Comparison of ENCODE assay signal across 7 cellular contexts in genomic region chr11:62571493-62571892, GRCh38. TPM values are rescaled to one million over a fixed set of nuclear protein-coding genes. Genes with fewer than 3 reads are reported as not detected.
DNase-seq lines count a peak whose midpoint lies in the region; ATAC-seq, FAIRE-seq and TF ChIP-seq lines count a peak whose summit lies in the region.
"Not testable (repeated sequence)": the region's sequence is repeated elsewhere in the genome, so short reads cannot be mapped to it uniquely, and the experiment has no call there.

No MANE protein-coding gene starts in this region.

- TF ChIP-seq CTCF in DOHH2 (IDR thresholded peaks at IDR 0.05; ENCODE audit: low read depth, low read length, poor library complexity, severe bottlenecking); Loucy (conservative IDR thresholded peaks at IDR 0.05; ENCODE audit: low read length); HepG2 (CRISPR knock-in tag; IDR thresholded peaks at IDR 0.05): not testable (repeated sequence)

- not testable (repeated sequence) for H2BK12ac ChIP-seq in trophoblast cell (ENCODE audit: low read length)

- not testable (repeated sequence) for H3K23ac ChIP-seq in trophoblast cell (ENCODE audit: low read length)

- not testable (repeated sequence) for H4K8ac ChIP-seq in trophoblast cell (ENCODE audit: low read depth, low read length)

- not testable (repeated sequence) for TF ChIP-seq RAD21 in HepG2 (CRISPR knock-in tag; IDR thresholded peaks at IDR 0.05)

- H3K9me3 Mint-ChIP-seq in T-helper 1 cell treated with Interleukin-12 subunit alpha and Interleukin-12 subunit beta and Interleukin-4 antibody, amounts not matched to agents 30 μg/mL and 1 μg/mL, for 36 hours; activated T-helper 17 cell treated with anti-CD3 and anti-CD28 coated beads, Interleukin-2, amount 50 U/mL, for 72 hours; dendritic cell treated with granulocyte-macrophage colony-stimulating factor and Interleukin-4, amounts not matched to agents 40 ng/mL and 50 ng/mL, for 4 days: not testable (repeated sequence)

- not testable (repeated sequence) for H2BK120ac ChIP-seq in trophoblast cell (ENCODE audit: insufficient read depth, low read length, poor library complexity)

- H4K91ac ChIP-seq in trophoblast cell (ENCODE audit: low read depth, low read length): not testable (repeated sequence)

- H3K27me3 Mint-ChIP-seq in T-helper 1 cell treated with Interleukin-12 subunit alpha and Interleukin-12 subunit beta and Interleukin-4 antibody, amounts not matched to agents 30 μg/mL and 1 μg/mL, for 36 hours (ENCODE audit: low read depth); activated T-helper 17 cell treated with anti-CD3 and anti-CD28 coated beads, Interleukin-2, amount 50 U/mL, for 72 hours; dendritic cell treated with granulocyte-macrophage colony-stimulating factor and Interleukin-4, amounts not matched to agents 40 ng/mL and 50 ng/mL, for 4 days: not testable (repeated sequence)

- not testable (repeated sequence) for DNase-seq in HepG2 (ENCODE audit: low spot score); trophoblast cell

- not testable (repeated sequence) for H3K9me2 ChIP-seq in DOHH2 (replicated peaks; ENCODE audit: control insufficient read depth, low read length); Loucy (replicated peaks; ENCODE audit: low read depth, low read length)

- not testable (repeated sequence) for H4K12ac ChIP-seq in trophoblast cell (ENCODE audit: low read depth, low read length)

- H3K27me3 ChIP-seq in DOHH2 (ENCODE audit: control insufficient read depth, low read length); Loucy (ENCODE audit: insufficient read depth, low read length, poor library complexity, severe bottlenecking); HepG2 (ENCODE audit: control insufficient read depth in 1 of 2, insufficient read depth in 2 of 2, low read length in 2 of 2); trophoblast cell (ENCODE audit: insufficient read depth, low read length): not testable (repeated sequence)

- peak overlapping the region; percentile 92 for H3K9ac ChIP-seq in Loucy (ENCODE audit: low read depth, low read length, poor library complexity, severe bottlenecking)
- 0 out of 2 replicates have a peak overlapping the region, but pooled peaks have one; percentile 92 for H3K9ac ChIP-seq in HepG2 (ENCODE audit: insufficient read depth, low read depth, low read length)
- H3K9ac ChIP-seq in trophoblast cell (ENCODE audit: low read length): not testable (repeated sequence)

- H3K4me1 Mint-ChIP-seq in T-helper 1 cell treated with Interleukin-12 subunit alpha and Interleukin-12 subunit beta and Interleukin-4 antibody, amounts not matched to agents 30 μg/mL and 1 μg/mL, for 36 hours (ENCODE audit: low read depth): peaks cover 51% of the 10 kb centered on the region
- peaks cover 41% of the 10 kb centered on the region for H3K4me1 Mint-ChIP-seq in activated T-helper 17 cell treated with anti-CD3 and anti-CD28 coated beads, Interleukin-2, amount 50 U/mL, for 72 hours
- H3K4me1 Mint-ChIP-seq in dendritic cell treated with granulocyte-macrophage colony-stimulating factor and Interleukin-4, amounts not matched to agents 40 ng/mL and 50 ng/mL, for 4 days (ENCODE audit: low read depth): peaks cover 56% of the 10 kb centered on the region

- H3K36me3 Mint-ChIP-seq in T-helper 1 cell treated with Interleukin-12 subunit alpha and Interleukin-12 subunit beta and Interleukin-4 antibody, amounts not matched to agents 30 μg/mL and 1 μg/mL, for 36 hours (ENCODE audit: low read depth): peaks cover 53% of the 10 kb centered on the region
- H3K36me3 Mint-ChIP-seq in activated T-helper 17 cell treated with anti-CD3 and anti-CD28 coated beads, Interleukin-2, amount 50 U/mL, for 72 hours (ENCODE audit: low read depth): peaks cover 99% of the 10 kb centered on the region
- peaks cover 86% of the 10 kb centered on the region for H3K36me3 Mint-ChIP-seq in dendritic cell treated with granulocyte-macrophage colony-stimulating factor and Interleukin-4, amounts not matched to agents 40 ng/mL and 50 ng/mL, for 4 days (ENCODE audit: low read depth)

- peak overlapping the region; percentile 27 for H3K27ac Mint-ChIP-seq in T-helper 1 cell treated with Interleukin-12 subunit alpha and Interleukin-12 subunit beta and Interleukin-4 antibody, amounts not matched to agents 30 μg/mL and 1 μg/mL, for 36 hours
- H3K27ac Mint-ChIP-seq in activated T-helper 17 cell treated with anti-CD3 and anti-CD28 coated beads, Interleukin-2, amount 50 U/mL, for 72 hours: peak overlapping the region; percentile 98
- peak overlapping the region; percentile 7 for H3K27ac Mint-ChIP-seq in dendritic cell treated with granulocyte-macrophage colony-stimulating factor and Interleukin-4, amounts not matched to agents 40 ng/mL and 50 ng/mL, for 4 days

- not testable (repeated sequence) for H3K9me3 ChIP-seq in DOHH2 (ENCODE audit: control insufficient read depth, insufficient read depth, low read length); Loucy (ENCODE audit: insufficient read depth, low read depth, low read length); HepG2 (ENCODE audit: low read length); trophoblast cell (ENCODE audit: insufficient read depth, low read depth, low read length)

- peak overlapping the region; percentile 68 for H3K4ac ChIP-seq in trophoblast cell (ENCODE audit: low read depth, low read length)

- peaks cover 48% of the 10 kb centered on the region for H3K4me1 ChIP-seq in DOHH2 (ENCODE audit: control insufficient read depth, low read length)
- peaks cover 57% of the 10 kb centered on the region for H3K4me1 ChIP-seq in Loucy (ENCODE audit: insufficient read depth, low read length, poor library complexity, severe bottlenecking)
- H3K4me1 ChIP-seq in HepG2 (ENCODE audit: insufficient read depth, low read length): peaks cover 78% of the 10 kb centered on the region
- peaks cover 11 to 13% of the 10 kb centered on the region in 2 experiments for H3K4me1 ChIP-seq in trophoblast cell (ENCODE audit: control insufficient read depth in 1 of 2, insufficient read depth in 2 of 2, low read length in 2 of 2)

- peak overlapping the region; percentile 100 for H3K4me3 Mint-ChIP-seq in T-helper 1 cell treated with Interleukin-12 subunit alpha and Interleukin-12 subunit beta and Interleukin-4 antibody, amounts not matched to agents 30 μg/mL and 1 μg/mL, for 36 hours
- peak overlapping the region; percentile 98 for H3K4me3 Mint-ChIP-seq in activated T-helper 17 cell treated with anti-CD3 and anti-CD28 coated beads, Interleukin-2, amount 50 U/mL, for 72 hours
- not testable (repeated sequence) for H3K4me3 Mint-ChIP-seq in dendritic cell treated with granulocyte-macrophage colony-stimulating factor and Interleukin-4, amounts not matched to agents 40 ng/mL and 50 ng/mL, for 4 days

- H3K79me2 ChIP-seq in DOHH2 (ENCODE audit: control insufficient read depth, low read length) (peaks cover 87% of the 10 kb centered on the region), Loucy (ENCODE audit: insufficient read depth, low read length) (peaks cover 82% of the 10 kb centered on the region), HepG2 (ENCODE audit: insufficient read depth, low read length) (peaks cover 70% of the 10 kb centered on the region), trophoblast cell (ENCODE audit: control insufficient read depth, insufficient read depth, low read length, poor library complexity) (peaks cover 15% of the 10 kb centered on the region)

- TF ChIP-seq EP300 in HepG2 (IDR thresholded peaks at IDR 0.05; ENCODE audit: low read depth in 2 of 2, low read length in 2 of 2); HepG2 (CRISPR knock-in tag; IDR thresholded peaks at IDR 0.05; ENCODE audit: borderline replicate concordance): not testable (repeated sequence)

- not testable (repeated sequence) for BruUV-seq in HepG2 (replicated peaks; lab: Mats Ljungman, UMichigan)

- 89% methylated on average over 5 of the region's 5 CpGs for WGBS in HepG2 (ENCODE audit: low lambda C conversion rate)
- 100% methylated on average over 1 of the region's 5 CpGs for WGBS in trophoblast cell (ENCODE audit: extremely low coverage, insufficient coverage, insufficient read length)

- POLR2A ChIA-PET in HepG2 (lab: Yijun Ruan, JAX): interaction anchor here (0.5 to 2.2 kb wide), 2 partner anchors 13 to 20 kb away, joined by 3 to 8 read pairs; partner anchors contain the start of gene TUT1

- not testable (repeated sequence) for H2BK5ac ChIP-seq in trophoblast cell (ENCODE audit: low read depth, low read length, poor library complexity)

- CTCF ChIA-PET in HepG2 (lab: Yijun Ruan, JAX; ENCODE audit: low intra/inter-chr PET ratio, low total read pairs): not testable (repeated sequence)

- ATAC-seq in activated T-helper 17 cell treated with anti-CD3 and anti-CD28 coated beads, Interleukin-2, amount 50 U/mL, for 72 hours (replicated peaks); HepG2: not testable (repeated sequence)

- H3K4me2 ChIP-seq in DOHH2 (ENCODE audit: low read length): peak overlapping the region; percentile 74
- H3K4me2 ChIP-seq in Loucy (ENCODE audit: low read depth, low read length, poor library complexity, severe bottlenecking): peak overlapping the region; percentile 88
- H3K4me2 ChIP-seq in HepG2 (ENCODE audit: low read depth, low read length): peak overlapping the region; percentile 85; the same call in 1 of the 2 replicates
- not testable (repeated sequence) for H3K4me2 ChIP-seq in trophoblast cell (ENCODE audit: low read length)

- H3K27ac ChIP-seq in DOHH2 (ENCODE audit: low read depth, low read length); HepG2 (ENCODE audit: extremely low read length, insufficient read depth, low read length); trophoblast cell (ENCODE audit: low read depth, low read length): not testable (repeated sequence)

- H2AFZ ChIP-seq in Loucy (ENCODE audit: low read length); HepG2 (ENCODE audit: low read length); trophoblast cell (ENCODE audit: insufficient read depth, low read length, poor library complexity): not testable (repeated sequence)

- not testable (repeated sequence) for H4K20me1 ChIP-seq in DOHH2 (ENCODE audit: control insufficient read depth, insufficient read depth, low read depth, low read length); HepG2 (ENCODE audit: insufficient read depth, low read length)
- peaks cover 64% of the 10 kb centered on the region for H4K20me1 ChIP-seq in Loucy (ENCODE audit: insufficient read depth, low read length, poor library complexity, severe bottlenecking)

- intact Hi-C loops in dendritic cell treated with granulocyte-macrophage colony-stimulating factor and Interleukin-4, amounts not matched to agents 40 ng/mL and 50 ng/mL, for 4 days (cut with micrococcal nuclease); HepG2 (cut with micrococcal nuclease; ENCODE audit: unreplicated experiment): not testable (repeated sequence)

- not testable (repeated sequence) for H3K14ac ChIP-seq in trophoblast cell (ENCODE audit: low read length)

- not testable (repeated sequence) for H3F3A ChIP-seq in DOHH2 (ENCODE audit: control insufficient read depth, insufficient read depth); Loucy (ENCODE audit: low read depth)

- not testable (repeated sequence) for H2AK5ac ChIP-seq in trophoblast cell (ENCODE audit: low read length)

- H3K4me3 ChIP-seq in DOHH2 (ENCODE audit: low read length): peak overlapping the region; percentile 93
- peak overlapping the region; percentile 100 for H3K4me3 ChIP-seq in Loucy (ENCODE audit: low read length, poor library complexity, severe bottlenecking)
- H3K4me3 ChIP-seq in HepG2 (replicated peaks in 1 of 3; ENCODE audit: insufficient read depth in 1 of 3, low read depth in 2 of 3, low read length in 3 of 3); trophoblast cell (ENCODE audit: low read depth, low read length): not testable (repeated sequence)

- in situ Hi-C loops in HepG2 (cut with HindIII; ENCODE audit: extremely low pct_ligation_motif_present, low pct_unique_long_range_greater_than_20kb): not testable (repeated sequence)

- not testable (repeated sequence) for FAIRE-seq in HepG2 (lab: Jason Lieb, UNC)

- H3K36me3 ChIP-seq in DOHH2 (ENCODE audit: control insufficient read depth, low read length) (peaks cover 92% of the 10 kb centered on the region), Loucy (ENCODE audit: insufficient read depth, low read length) (peaks cover 54% of the 10 kb centered on the region; the same call in 1 of the 2 replicates), HepG2 (replicated peaks in 1 of 2; ENCODE audit: control insufficient read depth in 1 of 2, insufficient read depth in 2 of 2, low read length in 2 of 2) (peaks cover 19 to 54% of the 10 kb centered on the region in 2 experiments), trophoblast cell (ENCODE audit: control insufficient read depth in 1 of 2, insufficient read depth in 2 of 2, low read length in 2 of 2) (peaks cover 52 to 63% of the 10 kb centered on the region in 2 experiments)

- 0 out of 4 replicates have a peak, but pooled peaks of 1 of the 2 experiments have one; percentile 33 for TF ChIP-seq POLR2A in HepG2 (IDR thresholded peaks at IDR 0.05; ENCODE audit: insufficient read depth in 1 of 2, low read depth in 2 of 2, low read length in 2 of 2)

- H3K18ac ChIP-seq in trophoblast cell (ENCODE audit: low read length): not testable (repeated sequence)

- H3K79me1 ChIP-seq in trophoblast cell (ENCODE audit: low read length): peaks cover 12% of the 10 kb centered on the region

RNA-seq across cellular contexts. Expression of gene EEF1G, which starts 2.2 kb away (rescaled TPM):
- 1,000 to 10,000 TPM; 1,690 to 1,865 TPM for total RNA-seq in activated T-helper 17 cell treated with anti-CD3 and anti-CD28 coated beads, Interleukin-2, amount 50 U/mL, for 72 hours
- 1,787 and 2,092 TPM in 2 replicates for total RNA-seq in HepG2 (2016; rRNA removed; fragmentation: Illumina TruSeq; extraction: Trizol)
- 2,019 and 2,497 TPM in 2 replicates for total RNA-seq in HepG2 (2016; cell fraction: cytosol; rRNA removed; fragmentation: Illumina TruSeq; extraction: Trizol; ENCODE audit: low read depth)
- 1,856 and 2,038 TPM in 2 replicates for total RNA-seq in HepG2 (2016; cell fraction: insoluble cytoplasmic fraction; rRNA removed; fragmentation: Illumina TruSeq; extraction: Trizol)
- 4,333 and 4,899 TPM in 2 replicates for total RNA-seq in HepG2 (2016; cell fraction: membrane; rRNA removed; fragmentation: Illumina TruSeq; extraction: Trizol)
- 776 and 846 TPM in 2 replicates for total RNA-seq in HepG2 (2016; cell fraction: nucleus; rRNA removed; fragmentation: Illumina TruSeq; extraction: Trizol)
- 1,819 and 2,144 TPM in 2 replicates for polyA plus RNA-seq in HepG2 (2011; rRNA removed)
- 2,392 and 2,528 TPM in 2 replicates for polyA plus RNA-seq in HepG2 (2011; cell fraction: cytosol; rRNA removed)
- polyA plus RNA-seq in HepG2 (2011; cell fraction: nucleus; rRNA removed): 525 and 588 TPM in 2 replicates
- polyA plus RNA-seq in HepG2 (2012): 1,720 and 1,805 TPM in 2 replicates
- polyA plus RNA-seq in HepG2 (2016; cell fraction: cytosol; fragmentation: Illumina TruSeq; extraction: Trizol; ENCODE audit: low read depth): 2,631 and 2,980 TPM in 2 replicates
- 2,163 and 2,164 TPM in 2 replicates for polyA plus RNA-seq in HepG2 (2016; cell fraction: insoluble cytoplasmic fraction; fragmentation: Illumina TruSeq; extraction: Trizol; ENCODE audit: low read depth)
- 4,391 and 4,816 TPM in 2 replicates for polyA plus RNA-seq in HepG2 (2016; cell fraction: membrane; fragmentation: Illumina TruSeq; extraction: Trizol; ENCODE audit: low read depth)
- 1,221 and 1,290 TPM in 2 replicates for polyA plus RNA-seq in HepG2 (2016; cell fraction: nucleus; fragmentation: Illumina TruSeq; extraction: Trizol; ENCODE audit: insufficient read depth, low read depth)
- polyA minus RNA-seq in HepG2 (2011; rRNA and poly(A)+ RNA removed; ENCODE audit: low replicate concordance): 1,467 and 2,851 TPM in 2 replicates
- polyA minus RNA-seq in HepG2 (2011; cell fraction: cytosol; rRNA and poly(A)+ RNA removed): 835 and 903 TPM in 2 replicates
- 177 and 251 TPM in 2 replicates for polyA minus RNA-seq in HepG2 (2011; cell fraction: nucleus; rRNA and poly(A)+ RNA removed)
- polyA plus RNA-seq in trophoblast cell (2013): 1,102 and 1,140 TPM in 2 replicates

RNA-seq across cellular contexts. Expression of gene TUT1, which starts 19.8 kb away (rescaled TPM):
- 10 to 100 TPM; 23.8 to 25.7 TPM for total RNA-seq in activated T-helper 17 cell treated with anti-CD3 and anti-CD28 coated beads, Interleukin-2, amount 50 U/mL, for 72 hours
- total RNA-seq in HepG2 (2016; rRNA removed; fragmentation: Illumina TruSeq; extraction: Trizol): 8.5 and 9.7 TPM in 2 replicates
- 2.2 and 4.6 TPM in 2 replicates for total RNA-seq in HepG2 (2016; cell fraction: cytosol; rRNA removed; fragmentation: Illumina TruSeq; extraction: Trizol; ENCODE audit: low read depth)
- total RNA-seq in HepG2 (2016; cell fraction: insoluble cytoplasmic fraction; rRNA removed; fragmentation: Illumina TruSeq; extraction: Trizol): 6.9 and 10.1 TPM in 2 replicates
- total RNA-seq in HepG2 (2016; cell fraction: membrane; rRNA removed; fragmentation: Illumina TruSeq; extraction: Trizol): 3.7 and 6.0 TPM in 2 replicates
- total RNA-seq in HepG2 (2016; cell fraction: nucleus; rRNA removed; fragmentation: Illumina TruSeq; extraction: Trizol): 8.1 and 9.3 TPM in 2 replicates
- polyA plus RNA-seq in HepG2 (2011; rRNA removed): 14.3 and 17.5 TPM in 2 replicates
- polyA plus RNA-seq in HepG2 (2011; cell fraction: cytosol; rRNA removed): 6.3 and 8.4 TPM in 2 replicates
- 43.5 and 52.1 TPM in 2 replicates for polyA plus RNA-seq in HepG2 (2011; cell fraction: nucleus; rRNA removed)
- 13.1 and 14.1 TPM in 2 replicates for polyA plus RNA-seq in HepG2 (2012)
- 2.4 and 2.7 TPM in 2 replicates for polyA plus RNA-seq in HepG2 (2016; cell fraction: cytosol; fragmentation: Illumina TruSeq; extraction: Trizol; ENCODE audit: low read depth)
- 7.0 and 9.3 TPM in 2 replicates for polyA plus RNA-seq in HepG2 (2016; cell fraction: insoluble cytoplasmic fraction; fragmentation: Illumina TruSeq; extraction: Trizol; ENCODE audit: low read depth)
- polyA plus RNA-seq in HepG2 (2016; cell fraction: membrane; fragmentation: Illumina TruSeq; extraction: Trizol; ENCODE audit: low read depth): 3.7 and 4.0 TPM in 2 replicates
- 25.7 TPM in 2 replicates for polyA plus RNA-seq in HepG2 (2016; cell fraction: nucleus; fragmentation: Illumina TruSeq; extraction: Trizol; ENCODE audit: insufficient read depth, low read depth)
- 12.6 and 15.7 TPM in 2 replicates for polyA minus RNA-seq in HepG2 (2011; rRNA and poly(A)+ RNA removed; ENCODE audit: low replicate concordance)
- 4.7 and 8.8 TPM in 2 replicates for polyA minus RNA-seq in HepG2 (2011; cell fraction: cytosol; rRNA and poly(A)+ RNA removed)
- 3.9 and 9.4 TPM in 2 replicates for polyA minus RNA-seq in HepG2 (2011; cell fraction: nucleus; rRNA and poly(A)+ RNA removed)
- 11.3 and 11.8 TPM in 2 replicates for polyA plus RNA-seq in trophoblast cell (2013)

RNA-seq across cellular contexts. Expression of gene AHNAK, which starts 24.9 kb away (rescaled TPM):
- total RNA-seq in activated T-helper 17 cell treated with anti-CD3 and anti-CD28 coated beads, Interleukin-2, amount 50 U/mL, for 72 hours: 100 to 1,000 TPM; 155 to 336 TPM
- 25.0 and 40.6 TPM in 2 replicates for total RNA-seq in HepG2 (2016; rRNA removed; fragmentation: Illumina TruSeq; extraction: Trizol)
- 2.9 and 3.7 TPM in 2 replicates for total RNA-seq in HepG2 (2016; cell fraction: cytosol; rRNA removed; fragmentation: Illumina TruSeq; extraction: Trizol; ENCODE audit: low read depth)
- 23.2 and 34.7 TPM in 2 replicates for total RNA-seq in HepG2 (2016; cell fraction: insoluble cytoplasmic fraction; rRNA removed; fragmentation: Illumina TruSeq; extraction: Trizol)
- 6.6 and 7.4 TPM in 2 replicates for total RNA-seq in HepG2 (2016; cell fraction: membrane; rRNA removed; fragmentation: Illumina TruSeq; extraction: Trizol)
- total RNA-seq in HepG2 (2016; cell fraction: nucleus; rRNA removed; fragmentation: Illumina TruSeq; extraction: Trizol): 76.4 and 80.4 TPM in 2 replicates
- 22.8 and 23.4 TPM in 2 replicates for polyA plus RNA-seq in HepG2 (2011; rRNA removed)
- polyA plus RNA-seq in HepG2 (2011; cell fraction: cytosol; rRNA removed): 14.7 and 20.1 TPM in 2 replicates
- 57.1 and 57.5 TPM in 2 replicates for polyA plus RNA-seq in HepG2 (2011; cell fraction: nucleus; rRNA removed)
- 55.5 and 61.9 TPM in 2 replicates for polyA plus RNA-seq in HepG2 (2012)
- polyA plus RNA-seq in HepG2 (2016; cell fraction: cytosol; fragmentation: Illumina TruSeq; extraction: Trizol; ENCODE audit: low read depth): 0.98 and 1.1 TPM in 2 replicates
- 11.6 and 12.9 TPM in 2 replicates for polyA plus RNA-seq in HepG2 (2016; cell fraction: insoluble cytoplasmic fraction; fragmentation: Illumina TruSeq; extraction: Trizol; ENCODE audit: low read depth)
- polyA plus RNA-seq in HepG2 (2016; cell fraction: membrane; fragmentation: Illumina TruSeq; extraction: Trizol; ENCODE audit: low read depth): 2.0 and 2.1 TPM in 2 replicates
- polyA plus RNA-seq in HepG2 (2016; cell fraction: nucleus; fragmentation: Illumina TruSeq; extraction: Trizol; ENCODE audit: insufficient read depth, low read depth): 33.5 and 38.4 TPM in 2 replicates
- polyA minus RNA-seq in HepG2 (2011; rRNA and poly(A)+ RNA removed; ENCODE audit: low replicate concordance): 99.6 and 234 TPM in 2 replicates
- 122 and 157 TPM in 2 replicates for polyA minus RNA-seq in HepG2 (2011; cell fraction: cytosol; rRNA and poly(A)+ RNA removed)
- 192 and 213 TPM in 2 replicates for polyA minus RNA-seq in HepG2 (2011; cell fraction: nucleus; rRNA and poly(A)+ RNA removed)
- polyA plus RNA-seq in trophoblast cell (2013): 191 and 221 TPM in 2 replicates

RNA-seq across cellular contexts. Expression of gene MTA2, which starts 30.2 kb away (rescaled TPM):
- total RNA-seq in activated T-helper 17 cell treated with anti-CD3 and anti-CD28 coated beads, Interleukin-2, amount 50 U/mL, for 72 hours: 100 to 1,000 TPM; 142 to 198 TPM
- 58.1 and 70.0 TPM in 2 replicates for total RNA-seq in HepG2 (2016; rRNA removed; fragmentation: Illumina TruSeq; extraction: Trizol)
- total RNA-seq in HepG2 (2016; cell fraction: cytosol; rRNA removed; fragmentation: Illumina TruSeq; extraction: Trizol; ENCODE audit: low read depth): 7.1 and 9.5 TPM in 2 replicates
- total RNA-seq in HepG2 (2016; cell fraction: insoluble cytoplasmic fraction; rRNA removed; fragmentation: Illumina TruSeq; extraction: Trizol): 50.7 and 71.8 TPM in 2 replicates
- total RNA-seq in HepG2 (2016; cell fraction: membrane; rRNA removed; fragmentation: Illumina TruSeq; extraction: Trizol): 25.5 and 28.8 TPM in 2 replicates
- 47.0 and 57.9 TPM in 2 replicates for total RNA-seq in HepG2 (2016; cell fraction: nucleus; rRNA removed; fragmentation: Illumina TruSeq; extraction: Trizol)
- polyA plus RNA-seq in HepG2 (2011; rRNA removed): 14.0 and 16.8 TPM in 2 replicates
- 9.2 and 10.6 TPM in 2 replicates for polyA plus RNA-seq in HepG2 (2011; cell fraction: cytosol; rRNA removed)
- polyA plus RNA-seq in HepG2 (2011; cell fraction: nucleus; rRNA removed): 53.6 and 67.6 TPM in 2 replicates
- polyA plus RNA-seq in HepG2 (2012): 30.7 and 30.9 TPM in 2 replicates
- polyA plus RNA-seq in HepG2 (2016; cell fraction: cytosol; fragmentation: Illumina TruSeq; extraction: Trizol; ENCODE audit: low read depth): 4.0 and 4.5 TPM in 2 replicates
- 47.2 and 53.8 TPM in 2 replicates for polyA plus RNA-seq in HepG2 (2016; cell fraction: insoluble cytoplasmic fraction; fragmentation: Illumina TruSeq; extraction: Trizol; ENCODE audit: low read depth)
- polyA plus RNA-seq in HepG2 (2016; cell fraction: membrane; fragmentation: Illumina TruSeq; extraction: Trizol; ENCODE audit: low read depth): 12.6 and 14.0 TPM in 2 replicates
- 121 and 126 TPM in 2 replicates for polyA plus RNA-seq in HepG2 (2016; cell fraction: nucleus; fragmentation: Illumina TruSeq; extraction: Trizol; ENCODE audit: insufficient read depth, low read depth)
- polyA minus RNA-seq in HepG2 (2011; rRNA and poly(A)+ RNA removed; ENCODE audit: low replicate concordance): 21.5 and 102 TPM in 2 replicates
- polyA minus RNA-seq in HepG2 (2011; cell fraction: cytosol; rRNA and poly(A)+ RNA removed): 11.9 and 14.7 TPM in 2 replicates
- 37.2 and 50.7 TPM in 2 replicates for polyA minus RNA-seq in HepG2 (2011; cell fraction: nucleus; rRNA and poly(A)+ RNA removed)
- 70.5 and 71.0 TPM in 2 replicates for polyA plus RNA-seq in trophoblast cell (2013)

RNA-seq across cellular contexts. Expression of gene EML3, which starts 41.1 kb away (rescaled TPM):
- total RNA-seq in activated T-helper 17 cell treated with anti-CD3 and anti-CD28 coated beads, Interleukin-2, amount 50 U/mL, for 72 hours: 100 to 1,000 TPM; 122 to 130 TPM
- total RNA-seq in HepG2 (2016; rRNA removed; fragmentation: Illumina TruSeq; extraction: Trizol): 4.6 and 10.6 TPM in 2 replicates
- 5.0 and 5.5 TPM in 2 replicates for total RNA-seq in HepG2 (2016; cell fraction: cytosol; rRNA removed; fragmentation: Illumina TruSeq; extraction: Trizol; ENCODE audit: low read depth)
- 4.2 and 9.0 TPM in 2 replicates for total RNA-seq in HepG2 (2016; cell fraction: insoluble cytoplasmic fraction; rRNA removed; fragmentation: Illumina TruSeq; extraction: Trizol)
- 4.8 and 7.0 TPM in 2 replicates for total RNA-seq in HepG2 (2016; cell fraction: membrane; rRNA removed; fragmentation: Illumina TruSeq; extraction: Trizol)
- total RNA-seq in HepG2 (2016; cell fraction: nucleus; rRNA removed; fragmentation: Illumina TruSeq; extraction: Trizol): 9.2 and 9.5 TPM in 2 replicates
- polyA plus RNA-seq in HepG2 (2011; rRNA removed): 12.3 and 16.6 TPM in 2 replicates
- polyA plus RNA-seq in HepG2 (2011; cell fraction: cytosol; rRNA removed): 7.8 and 7.9 TPM in 2 replicates
- 105 and 119 TPM in 2 replicates for polyA plus RNA-seq in HepG2 (2011; cell fraction: nucleus; rRNA removed)
- 14.9 and 16.7 TPM in 2 replicates for polyA plus RNA-seq in HepG2 (2012)
- 1.3 and 2.0 TPM in 2 replicates for polyA plus RNA-seq in HepG2 (2016; cell fraction: cytosol; fragmentation: Illumina TruSeq; extraction: Trizol; ENCODE audit: low read depth)
- polyA plus RNA-seq in HepG2 (2016; cell fraction: insoluble cytoplasmic fraction; fragmentation: Illumina TruSeq; extraction: Trizol; ENCODE audit: low read depth): 6.5 and 7.1 TPM in 2 replicates
- polyA plus RNA-seq in HepG2 (2016; cell fraction: membrane; fragmentation: Illumina TruSeq; extraction: Trizol; ENCODE audit: low read depth): 2.2 and 2.5 TPM in 2 replicates
- polyA plus RNA-seq in HepG2 (2016; cell fraction: nucleus; fragmentation: Illumina TruSeq; extraction: Trizol; ENCODE audit: insufficient read depth, low read depth): 33.3 and 38.2 TPM in 2 replicates
- 14.6 and 43.9 TPM in 2 replicates for polyA minus RNA-seq in HepG2 (2011; rRNA and poly(A)+ RNA removed; ENCODE audit: low replicate concordance)
- 3.8 and 6.3 TPM in 2 replicates for polyA minus RNA-seq in HepG2 (2011; cell fraction: cytosol; rRNA and poly(A)+ RNA removed)
- 11.2 and 14.0 TPM in 2 replicates for polyA minus RNA-seq in HepG2 (2011; cell fraction: nucleus; rRNA and poly(A)+ RNA removed)
- 33.4 and 36.1 TPM in 2 replicates for polyA plus RNA-seq in trophoblast cell (2013)

Comparison
In these comparisons a context has a peak if more than half of its experiments do, and no peak if none do; other contexts are left out.
1. H3K27ac Mint-ChIP-seq: peak in every context shown above with its lines; median percentile 98 in activated T-helper 17 cell treated with anti-CD3 and anti-CD28 coated beads, Interleukin-2, amount 50 U/mL, for 72 hours; 27 in T-helper 1 cell treated with Interleukin-12 subunit alpha and Interleukin-12 subunit beta and Interleukin-4 antibody, amounts not matched to agents 30 μg/mL and 1 μg/mL, for 36 hours; 7 in dendritic cell treated with granulocyte-macrophage colony-stimulating factor and Interleukin-4, amounts not matched to agents 40 ng/mL and 50 ng/mL, for 4 days.